Comparison of ENCODE assay signal across 10 cellular contexts in the genomic region with DNA sequence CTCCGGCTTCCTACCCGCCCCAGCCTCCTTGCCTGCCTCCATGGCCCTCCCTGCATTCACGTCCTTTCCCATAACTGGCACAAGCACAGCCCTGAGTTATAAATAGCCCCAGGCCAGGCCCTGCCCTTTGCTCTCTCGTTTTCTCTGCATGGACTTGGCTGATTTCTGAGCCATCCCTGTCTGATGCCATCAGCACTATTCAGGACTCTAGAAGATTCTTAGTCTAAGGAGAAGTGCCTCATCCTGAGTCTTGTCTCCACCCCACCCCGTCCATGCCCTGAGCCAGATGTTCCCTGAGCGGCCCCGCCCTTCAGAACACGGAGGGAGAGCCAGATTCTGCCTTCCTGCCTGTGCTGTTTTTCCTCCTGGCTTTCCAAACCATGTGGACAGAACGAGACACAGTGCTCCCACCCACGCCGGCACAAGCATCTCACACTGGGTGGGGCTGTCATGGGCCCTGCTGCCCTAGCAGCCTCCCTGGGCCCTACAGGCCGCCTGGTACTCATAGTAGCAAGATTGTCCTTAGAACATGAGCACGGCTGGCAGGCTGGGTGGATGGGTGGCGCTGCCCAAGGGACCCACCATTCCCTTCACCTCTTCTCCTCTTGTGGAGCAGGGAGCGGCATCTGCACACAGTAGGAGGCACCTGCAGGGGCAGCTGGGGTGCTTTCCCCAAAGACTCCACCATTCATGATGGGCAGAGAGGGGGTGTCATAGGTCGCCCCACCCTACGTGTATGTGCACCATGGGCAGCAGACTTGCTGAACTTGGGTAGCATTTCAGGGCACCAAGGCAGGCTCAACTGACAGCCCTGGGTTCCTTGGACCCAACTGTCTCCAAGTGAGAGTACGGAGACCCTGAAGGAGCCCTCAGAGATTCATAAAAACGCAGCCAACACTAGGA.
DNase-seq lines count a peak whose midpoint lies in the region; ATAC-seq and TF ChIP-seq lines count a peak whose summit lies in the region.
"Had no signal": no experiment of that assay in that cellular context is flagged by ENCODE, and none has a peak within 500 bp of the region (broad histone marks: within the 10 kb centered on the region; RNA-seq: fewer than 3 reads in every experiment).

No MANE protein-coding gene starts in this region.

- no peaks in the 10 kb centered on the region for H3K9me3 ChIP-seq in mucosa of rectum (ENCODE audit: control insufficient read depth in 2 of 2, low read length in 2 of 2)

- H3K4me3 ChIP-seq in mucosa of rectum (ENCODE audit: low read length in 2 of 2): no peak overlapping the region
- H3K4me3 ChIP-seq: SK-N-MC had no signal

- H3K36me3 ChIP-seq in mucosa of rectum (ENCODE audit: control insufficient read depth in 2 of 2, insufficient read depth in 2 of 2, low read length in 2 of 2): peaks cover 25% of the 10 kb centered on the region in 2 donors

- H3K4me1 Mint-ChIP-seq in activated CD4-positive, alpha-beta T cell treated with anti-CD3 and anti-CD28 coated beads, Interleukin-2, amount 10 ng/mL, durations not matched to agents 7 days and 5 days: peaks cover 5% of the 10 kb centered on the region
- H3K4me1 Mint-ChIP-seq in type B pancreatic cell (ENCODE audit: unreplicated experiment): peaks cover 9% of the 10 kb centered on the region

- H3K27me3 ChIP-seq in mucosa of rectum (ENCODE audit: control insufficient read depth in 2 of 2, insufficient read depth in 2 of 2, low read length in 2 of 2): no peaks in the 10 kb centered on the region

- H3K27ac Mint-ChIP-seq in activated CD4-positive, alpha-beta T cell treated with anti-CD3 and anti-CD28 coated beads, Interleukin-2, amount 10 ng/mL, durations not matched to agents 7 days and 5 days: peak overlapping the region; percentile 66
- peak overlapping the region; percentile 30 for H3K27ac Mint-ChIP-seq in type B pancreatic cell

- peaks cover 11 to 31% of the 10 kb centered on the region in 2 donors for H3K4me1 ChIP-seq in mucosa of rectum (ENCODE audit: control insufficient read depth in 2 of 2, insufficient read depth in 2 of 2, low read length in 2 of 2)

- CTCF ChIA-PET in activated CD4-positive, alpha-beta T cell treated with anti-CD3 and anti-CD28 coated beads, Interleukin-2, amount 10 ng/mL, durations not matched to agents 7 days and 5 days (lab: Charles Lee): no interaction called here

- no peak for DNase-seq in activated CD4-positive, alpha-beta T cell treated with anti-CD3 and anti-CD28 coated beads, Interleukin-2, amount 10 ng/mL, durations not matched to agents 7 days and 5 days
- no peak for DNase-seq in activated CD4-positive, alpha-beta T cell treated with anti-CD3 and anti-CD28 coated beads for 48 hours
- DNase-seq in type B pancreatic cell (ENCODE audit: extremely low spot score, unreplicated experiment) (no peak), COR-L47 (lab: John Stamatoyannopoulos, UW) (no peak)
- no peak for DNase-seq in stimulated activated CD4-positive, alpha-beta T cell treated with anti-CD3 and anti-CD28 coated beads, Interleukin-4, amount 100 ng/mL, for 24 hours
- DNase-seq: activated gamma-delta T cell had no signal

- TF ChIP-seq CTCF in type B pancreatic cell (conservative IDR thresholded peaks at IDR 0.05): no peak

- H3K9me3 Mint-ChIP-seq in activated CD4-positive, alpha-beta T cell treated with anti-CD3 and anti-CD28 coated beads, Interleukin-2, amount 10 ng/mL, durations not matched to agents 7 days and 5 days: no peaks in the 10 kb centered on the region
- H3K9me3 Mint-ChIP-seq in type B pancreatic cell: no peaks in the 10 kb centered on the region

- H3K9ac ChIP-seq in mucosa of rectum (ENCODE audit: low read depth in 1 of 2, low read length in 2 of 2): peak overlapping the region in 1 of 2 donors; percentile 51

- no peaks in the 10 kb centered on the region for H3K27me3 Mint-ChIP-seq in activated CD4-positive, alpha-beta T cell treated with anti-CD3 and anti-CD28 coated beads, Interleukin-2, amount 10 ng/mL, durations not matched to agents 7 days and 5 days
- H3K27me3 Mint-ChIP-seq in type B pancreatic cell: no peaks in the 10 kb centered on the region

- POLR2A ChIA-PET in activated CD4-positive, alpha-beta T cell treated with anti-CD3 and anti-CD28 coated beads, Interleukin-2, amount 10 ng/mL, durations not matched to agents 7 days and 5 days (lab: Charles Lee): no interaction called here

- H3K36me3 Mint-ChIP-seq in activated CD4-positive, alpha-beta T cell treated with anti-CD3 and anti-CD28 coated beads, Interleukin-2, amount 10 ng/mL, durations not matched to agents 7 days and 5 days (ENCODE audit: low read depth): peaks cover 4% of the 10 kb centered on the region
- H3K36me3 Mint-ChIP-seq in type B pancreatic cell: no peaks in the 10 kb centered on the region

- no peak overlapping the region for H3K4me3 Mint-ChIP-seq in activated CD4-positive, alpha-beta T cell treated with anti-CD3 and anti-CD28 coated beads, Interleukin-2, amount 10 ng/mL, durations not matched to agents 7 days and 5 days
- no peak overlapping the region for H3K4me3 Mint-ChIP-seq in type B pancreatic cell

- peak; percentile 89 for ATAC-seq in esophagus mucosa
- ATAC-seq in GM19023 (IDR thresholded peaks at IDR 0.05; ENCODE audit: unreplicated experiment): no peak

- H3K27ac ChIP-seq in mucosa of rectum (ENCODE audit: low read depth in 2 of 2, low read length in 2 of 2): peak overlapping the region; percentile 71 to 86
- H3K27ac ChIP-seq: SK-N-MC had no signal
